Comparison of ENCODE assay signal across 20 cellular contexts in genomic region chr17:10798332-10798749, GRCh38. TPM values are rescaled to one million over a fixed set of nuclear protein-coding genes. Genes with fewer than 3 reads are reported as not detected.
DNase-seq lines count a peak whose midpoint lies in the region; ATAC-seq and TF ChIP-seq lines count a peak whose summit lies in the region.
"Had no signal": no experiment of that assay in that cellular context is flagged by ENCODE, and none has a peak within 500 bp of the region (broad histone marks: within the 10 kb centered on the region; RNA-seq: fewer than 3 reads in every experiment).

No MANE protein-coding gene starts in this region.

- H3K9ac ChIP-seq in PC-3 (ENCODE audit: low read length) (peak overlapping the region; percentile 59), mesenchymal stem cell (ENCODE audit: low read length) (peak overlapping the region; percentile 14), mesendoderm (ENCODE audit: low read length) (no peak overlapping the region)
- H3K9ac ChIP-seq: GM23248 had no signal

- no peaks in the 10 kb centered on the region for H3K9me2 ChIP-seq in PC-3 (replicated peaks; ENCODE audit: low read length)

- no peak overlapping the region for H3K14ac ChIP-seq in mesenchymal stem cell (ENCODE audit: low read length in 2 of 2)

- WGBS in esophagus squamous epithelium, 2 donors = 15 to 20% methylated on average over 3 of the region's 3 CpGs
- WGBS in mesenchymal stem cell = 62% methylated on average over 3 of the region's 3 CpGs
- WGBS in mesendoderm (ENCODE audit: extremely low coverage, insufficient coverage, low lambda C conversion rate) = 100% methylated on average over 1 of the region's 3 CpGs

- no peaks in the 10 kb centered on the region for H3K9me3 ChIP-seq in PC-3 (ENCODE audit: low read length)
- H3K9me3 ChIP-seq in esophagus squamous epithelium = no peaks in the 10 kb centered on the region
- H3K9me3 ChIP-seq in mesenchymal stem cell (ENCODE audit: control insufficient read depth, low read length) = no peaks in the 10 kb centered on the region
- H3K9me3 ChIP-seq in upper lobe of right lung = no peaks in the 10 kb centered on the region
- no peaks in the 10 kb centered on the region for H3K9me3 ChIP-seq in A673 (ENCODE audit: low read depth, low read length, poor library complexity, severe bottlenecking)
- H3K9me3 ChIP-seq: SJSA1 had no signal

- H3K23ac ChIP-seq in mesenchymal stem cell (ENCODE audit: low read length in 2 of 2) (no peak overlapping the region), mesendoderm (ENCODE audit: low read length) (no peak overlapping the region)

- H2BK5ac ChIP-seq in mesenchymal stem cell (ENCODE audit: low read depth, low read length, poor library complexity, severe bottlenecking) (no peak overlapping the region), mesendoderm (ENCODE audit: low read length) (no peak overlapping the region)

- H4K20me1 ChIP-seq in PC-3 (ENCODE audit: low read length) = no peaks in the 10 kb centered on the region

- no peak overlapping the region for H4K5ac ChIP-seq in mesendoderm (ENCODE audit: low read length)

- H2BK120ac ChIP-seq in mesenchymal stem cell (ENCODE audit: low read depth, low read length) (no peak overlapping the region), mesendoderm (ENCODE audit: low read depth, low read length) (no peak overlapping the region)

- POLR2A ChIA-PET in PC-3 (lab: Charles Lee; ENCODE audit: unreplicated experiment) = no interaction called here
- POLR2A ChIA-PET in A673 (lab: Charles Lee; ENCODE audit: low non-redundant PET) = no interaction called here

- TF ChIP-seq CTCF in PC-3 (conservative IDR thresholded peaks at IDR 0.05; ENCODE audit: low read depth, low read length) = no peak
- TF ChIP-seq CTCF in esophagus squamous epithelium (IDR thresholded peaks at IDR 0.05) = no peak
- TF ChIP-seq CTCF in upper lobe of right lung (IDR thresholded peaks at IDR 0.05) = no peak
- no peak for TF ChIP-seq CTCF in A673 (conservative IDR thresholded peaks at IDR 0.05; ENCODE audit: low read depth, low read length)

- no peak overlapping the region for H2BK12ac ChIP-seq in mesenchymal stem cell (ENCODE audit: low read length in 2 of 2)

- H3K18ac ChIP-seq in mesenchymal stem cell (ENCODE audit: low read depth in 1 of 2, low read length in 2 of 2) (no peak overlapping the region), mesendoderm (ENCODE audit: low read length) (no peak overlapping the region)

- ATAC-seq in PC-3 (peak; percentile 27; the same call in 1 of the 2 replicates), upper lobe of right lung (peak; percentile 45), GM18870 (IDR thresholded peaks at IDR 0.05; ENCODE audit: unreplicated experiment) (no peak)

- intact Hi-C loops in PC-3 (cut with micrococcal nuclease) (no loop called here), esophagus squamous epithelium (cut with DNase I) (no loop called here), upper lobe of right lung (cut with DNase I) (no loop called here), A673 (cut with micrococcal nuclease; ENCODE audit: unreplicated experiment) (no loop called here)

- no peak for TF ChIP-seq POLR2A in esophagus squamous epithelium (IDR thresholded peaks at IDR 0.05)

- no peak overlapping the region for H3K4ac ChIP-seq in mesenchymal stem cell (ENCODE audit: low read depth in 1 of 2, low read length in 2 of 2)
- no peak overlapping the region for H3K4ac ChIP-seq in mesendoderm (ENCODE audit: low read depth, low read length)

- no TSS peak for BruUV-seq in PC-3 (replicated peaks; lab: Mats Ljungman, UMichigan)
- BruUV-seq in A673 (replicated peaks; lab: Mats Ljungman, UMichigan) = no TSS peak

- H2AFZ ChIP-seq in PC-3 (ENCODE audit: low read length) (peak overlapping the region; percentile 29; the same call in 1 of the 2 replicates), mesenchymal stem cell (ENCODE audit: low read depth, low read length) (no peak overlapping the region)
- H2AFZ ChIP-seq: GM23248 had no signal

- no peak overlapping the region for H3K56ac ChIP-seq in mesendoderm (ENCODE audit: low read length)

- H4K8ac ChIP-seq in mesenchymal stem cell (ENCODE audit: low read length) (no peak overlapping the region), mesendoderm (ENCODE audit: low read depth, low read length) (no peak overlapping the region)

- H3K4me2 ChIP-seq in PC-3 (ENCODE audit: low read length) (peak overlapping the region; percentile 53), mesenchymal stem cell (ENCODE audit: low read length, poor library complexity, severe bottlenecking) (no peak overlapping the region), mesendoderm (ENCODE audit: low read length) (no peak overlapping the region)

- no peaks in the 10 kb centered on the region for H3F3A ChIP-seq in PC-3 (ENCODE audit: low read length, unreplicated experiment)

- H3K4me3 ChIP-seq in PC-3 (ENCODE audit: low read length) (no peak overlapping the region; the same call in 1 of the 2 replicates), esophagus squamous epithelium (peak overlapping the region in 2 of 4 donors; percentile 12 to 14), mesenchymal stem cell (ENCODE audit: insufficient read depth in 1 of 2, low read depth in 1 of 2, low read length in 2 of 2) (peak overlapping the region in 1 of 2 experiments; percentile 49), upper lobe of right lung (no peak overlapping the region), A673 (ENCODE audit: low read depth, low read length, poor library complexity, severe bottlenecking) (no peak overlapping the region), mesendoderm (ENCODE audit: low read length) (no peak overlapping the region)
- H3K4me3 ChIP-seq: GM23248, SJSA1 had no signal

- no peaks in the 10 kb centered on the region for H3K27me3 ChIP-seq in PC-3 (ENCODE audit: low read length)
- no peaks in the 10 kb centered on the region for H3K27me3 ChIP-seq in esophagus squamous epithelium
- peaks cover 0 to 3% of the 10 kb centered on the region in 2 experiments for H3K27me3 ChIP-seq in mesenchymal stem cell (ENCODE audit: control insufficient read depth in 1 of 2, insufficient read depth in 1 of 2, low read length in 2 of 2)
- no peaks in the 10 kb centered on the region for H3K27me3 ChIP-seq in upper lobe of right lung
- H3K27me3 ChIP-seq in A673 (replicated peaks; ENCODE audit: insufficient read depth, low read depth, low read length, poor library complexity) = peaks cover 32% of the 10 kb centered on the region
- no peaks in the 10 kb centered on the region for H3K27me3 ChIP-seq in mesendoderm (ENCODE audit: insufficient read depth, low read length, poor library complexity)
- H3K27me3 ChIP-seq: SJSA1 had no signal

- no peaks in the 10 kb centered on the region for H3K79me2 ChIP-seq in PC-3 (ENCODE audit: low read length)
- H3K79me2 ChIP-seq in mesendoderm (ENCODE audit: control insufficient read depth, insufficient read depth, low read length) = no peaks in the 10 kb centered on the region

- H3K36me3 ChIP-seq in PC-3 (ENCODE audit: low read depth, low read length) (no peaks in the 10 kb centered on the region), esophagus squamous epithelium (no peaks in the 10 kb centered on the region), mesenchymal stem cell (ENCODE audit: control insufficient read depth in 1 of 2, insufficient read depth in 2 of 2, low read depth in 1 of 2, low read length in 2 of 2) (no peaks in the 10 kb centered on the region), upper lobe of right lung (no peaks in the 10 kb centered on the region), A673 (ENCODE audit: insufficient read depth, low read length, poor library complexity, severe bottlenecking) (no peaks in the 10 kb centered on the region), mesendoderm (ENCODE audit: control insufficient read depth, insufficient read depth, low read length) (no peaks in the 10 kb centered on the region)
- H3K36me3 ChIP-seq: SJSA1 had no signal

- H2AK5ac ChIP-seq in mesenchymal stem cell (ENCODE audit: low read length, severe bottlenecking) (no peak overlapping the region), mesendoderm (ENCODE audit: low read length) (no peak overlapping the region)

- no peak overlapping the region for H2BK15ac ChIP-seq in mesenchymal stem cell (ENCODE audit: low read depth, poor library complexity, severe bottlenecking)
- no peak overlapping the region for H2BK15ac ChIP-seq in mesendoderm (replicated peaks; ENCODE audit: low read depth)

- H3K4me1 ChIP-seq in PC-3 (ENCODE audit: insufficient read depth, low read length) (peaks cover 37% of the 10 kb centered on the region), esophagus squamous epithelium (peaks cover 11 to 79% (median 41%) of the 10 kb centered on the region in 3 donors), mesenchymal stem cell (ENCODE audit: control insufficient read depth, insufficient read depth, low read depth, low read length) (no peaks in the 10 kb centered on the region), upper lobe of right lung (no peaks in the 10 kb centered on the region), A673 (ENCODE audit: insufficient read depth, low read length, poor library complexity, severe bottlenecking) (no peaks in the 10 kb centered on the region), mesendoderm (ENCODE audit: control insufficient read depth, low read depth, low read length) (peaks cover 3% of the 10 kb centered on the region)
- H3K4me1 ChIP-seq: SJSA1 had no signal

- CTCF ChIA-PET in PC-3 (lab: Charles Lee) (no interaction called here), A673 (lab: Charles Lee) (interaction anchor here (0.6 kb wide), 1 partner anchor 330 kb away, joined by 3 read pairs; no protein-coding TSS in a partner anchor)

- no peaks in the 10 kb centered on the region for H3K79me1 ChIP-seq in mesenchymal stem cell (replicated peaks; ENCODE audit: low read length, poor library complexity, severe bottlenecking)
- no peaks in the 10 kb centered on the region for H3K79me1 ChIP-seq in mesendoderm (ENCODE audit: low read length)

- DNase-seq in PC-3 (peak; percentile 61), esophagus squamous epithelium (lab: John Stamatoyannopoulos, UW) (no peak), mesenchymal stem cell (no peak), upper lobe of right lung (no peak), A673 (ENCODE audit: low spot score) (no peak), mesendoderm (no peak)
- DNase-seq: activated CD4-positive, alpha-beta T cell treated with anti-CD3 and anti-CD28 coated beads, Interleukin-2, amount 10 ng/mL, durations not matched to agents 24 days and 14 days; activated naive CD8-positive, alpha-beta T cell treated with anti-CD3 and anti-CD28 coated beads for 36 hours; activated T-cell treated with anti-CD3 and anti-CD28 coated beads for 4 hours; DMS79; endodermal cell; foreskin melanocyte; GM23248; Karpas-422; NCI-H146; NCI-H446; posterior cingulate gyrus had no signal

- no peak overlapping the region for H4K91ac ChIP-seq in mesenchymal stem cell (ENCODE audit: low read length)

- H3K27ac ChIP-seq in PC-3 (ENCODE audit: low read length) (peak overlapping the region; percentile 95), esophagus squamous epithelium (peak overlapping the region; percentile 70 to 88 (median 84)), mesenchymal stem cell (ENCODE audit: low read length, poor library complexity, severe bottlenecking) (no peak overlapping the region), upper lobe of right lung (no peak overlapping the region), A673 (ENCODE audit: low read depth, low read length, poor library complexity, severe bottlenecking) (no peak overlapping the region), mesendoderm (ENCODE audit: low read depth, low read length) (no peak overlapping the region)
- H3K27ac ChIP-seq: GM23248, SJSA1 had no signal

RNA-seq across cellular contexts. Expression of gene TMEM238L, which starts 5.6 kb away (rescaled TPM):
- total RNA-seq in PC-3 (2014; rRNA removed) = not detected in 2 replicates
- total RNA-seq in esophagus squamous epithelium = 1 to 10 TPM in 2 of 4 donors, under 1 TPM in 2; 0.42 to 4.8 (median 1.0) TPM
- not detected for polyA plus RNA-seq in mesenchymal stem cell (2013, experiment 1 of 2)
- polyA plus RNA-seq in mesenchymal stem cell (2013, experiment 2 of 2) = not detected
- total RNA-seq in upper lobe of right lung = not detected
- not detected in 2 replicates for total RNA-seq in A673 (2021)
- polyA plus RNA-seq in mesendoderm (2013, experiment 1 of 2) = not detected
- not detected for polyA plus RNA-seq in mesendoderm (2013, experiment 2 of 2)
- total RNA-seq: activated CD4-positive, alpha-beta T cell treated with anti-CD3 and anti-CD28 coated beads, Interleukin-2, amount 10 ng/mL, durations not matched to agents 24 days and 14 days; activated naive CD8-positive, alpha-beta T cell treated with anti-CD3 and anti-CD28 coated beads for 36 hours; endodermal cell; GM23248; SJSA1 had no signal
- polyA plus RNA-seq: CD14-positive monocyte, GM23248 had no signal

RNA-seq across cellular contexts. Expression of gene PIRT, which starts 39.5 kb away (rescaled TPM):
- total RNA-seq in PC-3 (2014; rRNA removed) (not detected in 2 replicates), esophagus squamous epithelium (not detected), upper lobe of right lung (not detected), A673 (2021) (not detected in 2 replicates)
- not detected for polyA plus RNA-seq in mesenchymal stem cell (2013, experiment 1 of 2)
- polyA plus RNA-seq in mesenchymal stem cell (2013, experiment 2 of 2) = not detected
- polyA plus RNA-seq in mesendoderm (2013, experiment 1 of 2) = not detected
- not detected for polyA plus RNA-seq in mesendoderm (2013, experiment 2 of 2)
- total RNA-seq: activated CD4-positive, alpha-beta T cell treated with anti-CD3 and anti-CD28 coated beads, Interleukin-2, amount 10 ng/mL, durations not matched to agents 24 days and 14 days; activated naive CD8-positive, alpha-beta T cell treated with anti-CD3 and anti-CD28 coated beads for 36 hours; endodermal cell; GM23248; SJSA1 had no signal
- polyA plus RNA-seq: CD14-positive monocyte, GM23248 had no signal

Comparison
In these comparisons a context has a peak if more than half of its experiments do, and no peak if none do; other contexts are left out.
1. H3K27ac ChIP-seq: peak in PC-3 (single experiment) and esophagus squamous epithelium (4 of 4); none in mesenchymal stem cell (single experiment), upper lobe of right lung (single experiment), A673 (single experiment) and mesendoderm (single experiment).